1 cellular context compared by ENCODE assay signal in the genomic region with DNA sequence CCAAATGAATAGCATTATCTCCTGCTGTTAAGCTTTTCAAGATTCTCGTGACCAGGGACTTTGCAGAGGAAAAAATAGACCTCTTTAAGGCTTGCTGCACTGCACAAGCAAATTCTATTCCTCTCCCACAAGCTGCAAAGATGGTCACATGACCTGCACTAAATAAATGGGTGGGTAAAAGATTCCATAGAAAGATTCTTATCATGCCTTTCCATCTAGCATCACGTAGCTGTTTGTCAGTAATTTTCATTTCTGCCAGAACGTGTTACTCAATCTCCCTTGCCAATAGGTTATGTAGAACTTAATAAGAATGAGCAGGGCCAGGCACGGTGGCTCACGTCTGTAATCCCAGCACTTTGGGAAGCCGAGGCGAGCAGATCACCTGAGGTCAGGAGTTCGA.
TF ChIP-seq lines count a peak whose summit lies in the region.

No MANE protein-coding gene starts in this region.

TF ChIP-seq in A549, 52 proteins besides CTCF, POLR2A, EP300 and RAD21:
- TF ChIP-seq HOXA7 (CRISPR knock-in tag; IDR thresholded peaks at IDR 0.05) (no peak), ZC3H11A (IDR thresholded peaks at IDR 0.05) (no peak), RNF2 (IDR thresholded peaks at IDR 0.05; ENCODE audit: borderline replicate concordance, low read depth) (no peak), JUNB (IDR thresholded peaks at IDR 0.05) (no peak), BHLHE40 (IDR thresholded peaks at IDR 0.05; ENCODE audit: low read depth, low read length) (no peak), CBX8 (IDR thresholded peaks at IDR 0.05) (no peak), SMC3 (IDR thresholded peaks at IDR 0.05) (no peak), TP53 (CRISPR knock-in tag; IDR thresholded peaks at IDR 0.05) (no peak), PHF8 (IDR thresholded peaks at IDR 0.05; ENCODE audit: borderline replicate concordance, low read depth) (no peak), EHMT2 (IDR thresholded peaks at IDR 0.05; ENCODE audit: low read depth) (no peak), POLR2AphosphoS2 (conservative IDR thresholded peaks at IDR 0.05; ENCODE audit: low read length) (no peak), HOXB13 (CRISPR knock-in tag; IDR thresholded peaks at IDR 0.05; ENCODE audit: low read depth) (no peak), CHD4 (IDR thresholded peaks at IDR 0.05; ENCODE audit: borderline replicate concordance) (no peak), ZNF302 (CRISPR knock-in tag; IDR thresholded peaks at IDR 0.05) (no peak), ZFP36 (IDR thresholded peaks at IDR 0.05; ENCODE audit: borderline replicate concordance, partially characterized antibody) (no peak), CEBPB (IDR thresholded peaks at IDR 0.05) (peak; percentile 61 to 89; a peak in 3 of 4 replicates), GATA3 (IDR thresholded peaks at IDR 0.05; ENCODE audit: borderline replicate concordance) (peak; percentile 90), EHF (CRISPR knock-in tag; IDR thresholded peaks at IDR 0.05) (no peak), RFX5 (IDR thresholded peaks at IDR 0.05) (no peak), HOXB5 (CRISPR knock-in tag; IDR thresholded peaks at IDR 0.05) (no peak), CBX2 (IDR thresholded peaks at IDR 0.05; ENCODE audit: borderline replicate concordance, low read depth) (no peak), REST (IDR thresholded peaks at IDR 0.05) (no peak), RCOR1 (IDR thresholded peaks at IDR 0.05; ENCODE audit: low read depth, low read length) (no peak), HDAC2 (IDR thresholded peaks at IDR 0.05) (no peak), KDM1A (IDR thresholded peaks at IDR 0.05; ENCODE audit: low read depth) (no peak), NFE2L2 (conservative IDR thresholded peaks at IDR 0.05; ENCODE audit: low read length) (no peak), SREBF2 (IDR thresholded peaks at IDR 0.05) (peak; percentile 65), ZSCAN20 (CRISPR knock-in tag; IDR thresholded peaks at IDR 0.05) (no peak), RARB (CRISPR knock-in tag; IDR thresholded peaks at IDR 0.05) (no peak), ESRRA (IDR thresholded peaks at IDR 0.05; ENCODE audit: borderline replicate concordance, low read length) (no peak), NR3C1 (IDR thresholded peaks at IDR 0.05) (no peak), FOXS1 (CRISPR knock-in tag; IDR thresholded peaks at IDR 0.05) (0 out of 2 replicates have a peak, but pooled peaks have one; percentile 9), MYC (IDR thresholded peaks at IDR 0.05; ENCODE audit: borderline replicate concordance, low read length) (no peak), HEYL (CRISPR knock-in tag; IDR thresholded peaks at IDR 0.05) (no peak), NPAS2 (CRISPR knock-in tag; IDR thresholded peaks at IDR 0.05; ENCODE audit: borderline replicate concordance) (no peak), E2F6 (IDR thresholded peaks at IDR 0.05; ENCODE audit: borderline replicate concordance, low read depth) (no peak), MAZ (IDR thresholded peaks at IDR 0.05; ENCODE audit: borderline replicate concordance, low read depth, low read length) (no peak), CHD2 (IDR thresholded peaks at IDR 0.05; ENCODE audit: low read length, partially characterized antibody) (no peak), JUN (IDR thresholded peaks at IDR 0.05) (peak in 1 of 2 experiments; percentile 19; a peak in 1 of 5 replicates), MAFK (IDR thresholded peaks at IDR 0.05; ENCODE audit: partially characterized antibody) (no peak), FOSB (CRISPR knock-in tag; IDR thresholded peaks at IDR 0.05) (no peak), FOSL2 (IDR thresholded peaks at IDR 0.05) (no peak), FOSL2 (CRISPR knock-in tag; IDR thresholded peaks at IDR 0.05) (peak; percentile 15; the same call in 1 of the 2 replicates), ELK1 (IDR thresholded peaks at IDR 0.05; ENCODE audit: low read depth, low read length) (no peak), KDM5A (IDR thresholded peaks at IDR 0.05) (no peak)
- TF ChIP-seq, protein P1, sequence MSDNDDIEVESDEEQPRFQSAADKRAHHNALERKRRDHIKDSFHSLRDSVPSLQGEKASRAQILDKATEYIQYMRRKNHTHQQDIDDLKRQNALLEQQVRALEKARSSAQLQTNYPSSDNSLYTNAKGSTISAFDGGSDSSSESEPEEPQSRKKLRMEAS (IDR thresholded peaks at IDR 0.05): peak; percentile 30; the same call in 1 of the 2 replicates
- TF ChIP-seq, protein P2, sequence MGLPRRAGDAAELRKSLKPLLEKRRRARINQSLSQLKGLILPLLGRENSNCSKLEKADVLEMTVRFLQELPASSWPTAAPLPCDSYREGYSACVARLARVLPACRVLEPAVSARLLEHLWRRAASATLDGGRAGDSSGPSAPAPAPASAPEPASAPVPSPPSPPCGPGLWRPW (IDR thresholded peaks at IDR 0.05): no peak
- TF ChIP-seq, protein P3, sequence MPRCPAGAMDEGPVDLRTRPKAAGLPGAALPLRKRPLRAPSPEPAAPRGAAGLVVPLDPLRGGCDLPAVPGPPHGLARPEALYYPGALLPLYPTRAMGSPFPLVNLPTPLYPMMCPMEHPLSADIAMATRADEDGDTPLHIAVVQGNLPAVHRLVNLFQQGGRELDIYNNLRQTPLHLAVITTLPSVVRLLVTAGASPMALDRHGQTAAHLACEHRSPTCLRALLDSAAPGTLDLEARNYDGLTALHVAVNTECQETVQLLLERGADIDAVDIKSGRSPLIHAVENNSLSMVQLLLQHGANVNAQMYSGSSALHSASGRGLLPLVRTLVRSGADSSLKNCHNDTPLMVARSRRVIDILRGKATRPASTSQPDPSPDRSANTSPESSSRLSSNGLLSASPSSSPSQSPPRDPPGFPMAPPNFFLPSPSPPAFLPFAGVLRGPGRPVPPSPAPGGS (IDR thresholded peaks at IDR 0.05): no peak
- TF ChIP-seq, protein P4, sequence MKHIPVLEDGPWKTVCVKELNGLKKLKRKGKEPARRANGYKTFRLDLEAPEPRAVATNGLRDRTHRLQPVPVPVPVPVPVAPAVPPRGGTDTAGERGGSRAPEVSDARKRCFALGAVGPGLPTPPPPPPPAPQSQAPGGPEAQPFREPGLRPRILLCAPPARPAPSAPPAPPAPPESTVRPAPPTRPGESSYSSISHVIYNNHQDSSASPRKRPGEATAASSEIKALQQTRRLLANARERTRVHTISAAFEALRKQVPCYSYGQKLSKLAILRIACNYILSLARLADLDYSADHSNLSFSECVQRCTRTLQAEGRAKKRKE (CRISPR knock-in tag; IDR thresholded peaks at IDR 0.05; ENCODE audit: low read depth): no peak
- TF ChIP-seq, protein P5, sequence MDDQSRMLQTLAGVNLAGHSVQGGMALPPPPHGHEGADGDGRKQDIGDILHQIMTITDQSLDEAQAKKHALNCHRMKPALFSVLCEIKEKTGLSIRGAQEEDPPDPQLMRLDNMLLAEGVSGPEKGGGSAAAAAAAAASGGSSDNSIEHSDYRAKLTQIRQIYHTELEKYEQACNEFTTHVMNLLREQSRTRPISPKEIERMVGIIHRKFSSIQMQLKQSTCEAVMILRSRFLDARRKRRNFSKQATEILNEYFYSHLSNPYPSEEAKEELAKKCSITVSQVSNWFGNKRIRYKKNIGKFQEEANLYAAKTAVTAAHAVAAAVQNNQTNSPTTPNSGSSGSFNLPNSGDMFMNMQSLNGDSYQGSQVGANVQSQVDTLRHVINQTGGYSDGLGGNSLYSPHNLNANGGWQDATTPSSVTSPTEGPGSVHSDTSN (IDR thresholded peaks at IDR 0.05): no peak
- TF ChIP-seq, protein P6, sequence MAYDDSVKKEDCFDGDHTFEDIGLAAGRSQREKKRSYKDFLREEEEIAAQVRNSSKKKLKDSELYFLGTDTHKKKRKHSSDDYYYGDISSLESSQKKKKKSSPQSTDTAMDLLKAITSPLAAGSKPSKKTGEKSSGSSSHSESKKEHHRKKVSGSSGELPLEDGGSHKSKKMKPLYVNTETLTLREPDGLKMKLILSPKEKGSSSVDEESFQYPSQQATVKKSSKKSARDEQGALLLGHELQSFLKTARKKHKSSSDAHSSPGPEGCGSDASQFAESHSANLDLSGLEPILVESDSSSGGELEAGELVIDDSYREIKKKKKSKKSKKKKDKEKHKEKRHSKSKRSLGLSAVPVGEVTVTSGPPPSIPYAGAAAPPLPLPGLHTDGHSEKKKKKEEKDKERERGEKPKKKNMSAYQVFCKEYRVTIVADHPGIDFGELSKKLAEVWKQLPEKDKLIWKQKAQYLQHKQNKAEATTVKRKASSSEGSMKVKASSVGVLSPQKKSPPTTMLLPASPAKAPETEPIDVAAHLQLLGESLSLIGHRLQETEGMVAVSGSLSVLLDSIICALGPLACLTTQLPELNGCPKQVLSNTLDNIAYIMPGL (CRISPR knock-in tag; IDR thresholded peaks at IDR 0.05; ENCODE audit: borderline replicate concordance): no peak
- TF ChIP-seq, protein P7, sequence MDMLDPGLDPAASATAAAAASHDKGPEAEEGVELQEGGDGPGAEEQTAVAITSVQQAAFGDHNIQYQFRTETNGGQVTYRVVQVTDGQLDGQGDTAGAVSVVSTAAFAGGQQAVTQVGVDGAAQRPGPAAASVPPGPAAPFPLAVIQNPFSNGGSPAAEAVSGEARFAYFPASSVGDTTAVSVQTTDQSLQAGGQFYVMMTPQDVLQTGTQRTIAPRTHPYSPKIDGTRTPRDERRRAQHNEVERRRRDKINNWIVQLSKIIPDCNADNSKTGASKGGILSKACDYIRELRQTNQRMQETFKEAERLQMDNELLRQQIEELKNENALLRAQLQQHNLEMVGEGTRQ (IDR thresholded peaks at IDR 0.05): peak; percentile 85
